In the genomic region with DNA sequence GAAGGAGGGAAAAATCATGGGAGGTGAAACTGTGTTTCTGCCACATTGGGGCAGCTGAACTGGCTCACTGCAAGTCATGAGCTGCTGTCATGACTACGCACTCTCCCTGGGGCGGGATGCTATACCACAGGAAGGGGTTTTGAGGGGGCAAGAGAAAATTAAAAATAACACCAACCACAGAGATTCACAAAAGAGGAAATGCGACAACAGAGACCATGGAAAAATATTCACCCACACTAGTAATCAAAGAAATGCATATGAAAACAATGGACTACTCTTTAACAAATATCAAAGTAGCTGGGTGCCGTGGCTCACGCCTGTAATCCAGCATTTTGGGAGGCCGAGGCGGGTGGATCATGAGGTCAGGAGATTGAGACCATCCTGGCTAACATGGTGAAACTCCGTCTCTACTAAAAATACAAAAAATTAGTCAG, we compare ENCODE assay signal across 8 cellular contexts.
DNase-seq lines count a peak whose midpoint lies in the region; ATAC-seq and TF ChIP-seq lines count a peak whose summit lies in the region.

No MANE protein-coding gene starts in this region.

- peak; percentile 79 for ATAC-seq in GM21786 (IDR thresholded peaks at IDR 0.05; ENCODE audit: unreplicated experiment)

- POLR2A ChIA-PET in A673 (lab: Charles Lee; ENCODE audit: low non-redundant PET), result no interaction called here

- no TSS peak for BruUV-seq in A673 (replicated peaks; lab: Mats Ljungman, UMichigan)

- H3K27me3 ChIP-seq in A673 (replicated peaks; ENCODE audit: insufficient read depth, low read depth, low read length, poor library complexity), result peaks cover 8% of the 10 kb centered on the region

- no peaks in the 10 kb centered on the region for H3K36me3 ChIP-seq in A673 (ENCODE audit: insufficient read depth, low read length, poor library complexity, severe bottlenecking)

- no peaks in the 10 kb centered on the region for H3K9me3 ChIP-seq in A673 (ENCODE audit: low read depth, low read length, poor library complexity, severe bottlenecking)

- no peak overlapping the region for H3K27ac ChIP-seq in A673 (ENCODE audit: low read depth, low read length, poor library complexity, severe bottlenecking)

- TF ChIP-seq CTCF in GM13976 (IDR thresholded peaks at IDR 0.05; ENCODE audit: borderline replicate concordance, control extremely low read depth, extremely low read depth, insufficient read depth, missing control alignments) (no peak), A673 (conservative IDR thresholded peaks at IDR 0.05; ENCODE audit: low read depth, low read length) (no peak)

- H3K4me3 ChIP-seq in A673 (ENCODE audit: low read depth, low read length, poor library complexity, severe bottlenecking), result no peak overlapping the region

- intact Hi-C loops in A673 (cut with micrococcal nuclease; ENCODE audit: unreplicated experiment), result no loop called here

- no peaks in the 10 kb centered on the region for H3K4me1 ChIP-seq in A673 (ENCODE audit: insufficient read depth, low read length, poor library complexity, severe bottlenecking)

- DNase-seq in GM13976 (ENCODE audit: low spot score) (peak; percentile 63), NOMO-1 treated with dmso at 0.1 percent for 144 hours (lab: John Stamatoyannopoulos, UW; ENCODE audit: unreplicated experiment) (peak; percentile 70), germinal center (ENCODE audit: low spot score) (peak; percentile 49), NCI-H2029 (lab: John Stamatoyannopoulos, UW) (no peak), kidney glomerular epithelial cell (lab: John Stamatoyannopoulos, UW) (no peak), A673 (ENCODE audit: low spot score) (no peak), islet precursor cell (no peak)

- in situ Hi-C loops in GM13976 (cut with MboI; ENCODE audit: low sequenced_read_pairs, unreplicated experiment), result no loop called here

- CTCF ChIA-PET in A673 (lab: Charles Lee), result interaction anchor here (0.7 kb wide), 1 partner anchor 9 kb away, joined by 4 read pairs; no protein-coding TSS in a partner anchor

Comparison
In these comparisons a context has a peak if more than half of its experiments do, and no peak if none do; other contexts are left out.
1. DNase-seq: peak in GM13976 (single experiment), NOMO-1 treated with dmso at 0.1 percent for 144 hours (single experiment) and germinal center (single experiment); none in NCI-H2029 (single experiment), kidney glomerular epithelial cell (single experiment), A673 (single experiment) and islet precursor cell (single experiment).